14 cellular contexts compared by ENCODE assay signal in genomic region chr7:41567350-41568114, GRCh38.
DNase-seq lines count a peak whose midpoint lies in the region; ATAC-seq and TF ChIP-seq lines count a peak whose summit lies in the region.
"Had no signal": no experiment of that assay in that cellular context is flagged by ENCODE, and none has a peak within 500 bp of the region (broad histone marks: within the 10 kb centered on the region; RNA-seq: fewer than 3 reads in every experiment).

No MANE protein-coding gene starts in this region.

- no peaks in the 10 kb centered on the region for H3K9me3 ChIP-seq in AG04450 (ENCODE audit: control insufficient read depth, insufficient read depth, low read length)
- H3K9me3 ChIP-seq in IMR-90 (ENCODE audit: control insufficient read depth, insufficient read depth, low read length): no peaks in the 10 kb centered on the region
- no peaks in the 10 kb centered on the region for H3K9me3 ChIP-seq in MM.1S (replicated peaks; ENCODE audit: insufficient read depth, low read length)
- H3K9me3 ChIP-seq: MG63, pancreas, tibial artery had no signal

- TF ChIP-seq RAD21 in IMR-90 (IDR thresholded peaks at IDR 0.05; ENCODE audit: low read length): no peak

- no peaks in the 10 kb centered on the region for H3K9me2 ChIP-seq in MM.1S (replicated peaks; ENCODE audit: insufficient read depth, low read length)

- no peaks in the 10 kb centered on the region for H3F3A ChIP-seq in MM.1S (ENCODE audit: insufficient read depth, low read length)

- peak overlapping the region in 1 of 2 experiments; percentile 73; a peak in 2 of 4 replicates for H4K8ac ChIP-seq in IMR-90 (ENCODE audit: low read depth in 2 of 2, low read length in 2 of 2)

- H2AFZ ChIP-seq in IMR-90 (replicated peaks; ENCODE audit: low read length, poor library complexity) (peak overlapping the region; percentile 71), MM.1S (ENCODE audit: low read length) (no peak overlapping the region)

- CTCF ChIA-PET in AG04450 (lab: Charles Lee) (no interaction called here), IMR-90 (lab: Yijun Ruan, JAX) (no interaction called here)

- H3K14ac ChIP-seq in IMR-90 (replicated peaks; ENCODE audit: low read depth, low read length): peak overlapping the region; percentile 72

- peak overlapping the region; percentile 93; the same call in 1 of the 2 replicates for H2AK5ac ChIP-seq in IMR-90 (ENCODE audit: low read depth, low read length)

- H3K4me1 Mint-ChIP-seq in immature natural killer cell: peaks cover 1 to 12% of the 10 kb centered on the region in 2 donors

- H3K9me1 ChIP-seq in IMR-90 (ENCODE audit: insufficient read depth, low read length): peaks cover 8% of the 10 kb centered on the region

- no peaks in the 10 kb centered on the region for H3K36me3 Mint-ChIP-seq in immature natural killer cell

- dilution Hi-C loops in IMR-90 (cut with HindIII; ENCODE audit: low sequenced_read_pairs, unreplicated experiment): no loop called here

- intact Hi-C loops in IMR-90 (cut with micrococcal nuclease): no loop called here

- TF ChIP-seq POLR2A in IMR-90 (IDR thresholded peaks at IDR 0.05; ENCODE audit: low read depth, low read length): no peak

- in situ Hi-C loops in IMR-90 (cut with MboI; ENCODE audit: low sequenced_read_pairs): no loop called here

- H3K27me3 Mint-ChIP-seq in immature natural killer cell (ENCODE audit: low read depth in 3 of 3): peaks cover 0 to 1% (median 0%) of the 10 kb centered on the region in 3 donors

- peak overlapping the region; percentile 59 for H2AK9ac ChIP-seq in IMR-90 (replicated peaks; ENCODE audit: low read depth, low read length, poor library complexity)

- H3K4me3 ChIP-seq in AG04450 (ENCODE audit: low read depth, low read length): no peak overlapping the region
- no peak overlapping the region for H3K4me3 ChIP-seq in IMR-90 (ENCODE audit: insufficient read depth, low read depth, low read length)
- H3K4me3 ChIP-seq in foreskin fibroblast (ENCODE audit: low read depth in 1 of 2, low read length in 2 of 2): no peak overlapping the region
- no peak overlapping the region for H3K4me3 ChIP-seq in MM.1S (ENCODE audit: low read length)
- H3K4me3 ChIP-seq: MG63, pancreas, tibial artery had no signal

- H3K4me1 ChIP-seq in IMR-90 (ENCODE audit: control insufficient read depth, insufficient read depth, low read length): peaks cover 6% of the 10 kb centered on the region; the same call in 1 of the 2 replicates
- H3K4me1 ChIP-seq in MM.1S (ENCODE audit: low read length): no peaks in the 10 kb centered on the region
- H3K4me1 ChIP-seq: pancreas had no signal

- peak; percentile 65 for ATAC-seq in IMR-90 (ENCODE audit: low read depth)

- H3K9ac ChIP-seq in IMR-90 (ENCODE audit: low read depth, low read length): no peak overlapping the region
- H3K9ac ChIP-seq in MM.1S (ENCODE audit: low read length): no peak overlapping the region

- WGBS in IMR-90 (ENCODE audit: extremely low coverage in 2 of 2, insufficient read length in 1 of 2), 2 experiments: no CpG with 5 or more reads among the region's 2 CpGs

- H3K27ac ChIP-seq in AG04450 (ENCODE audit: low read depth, low read length) (peak overlapping the region; percentile 53), IMR-90 (ENCODE audit: insufficient read depth, low read length) (no peak overlapping the region), MM.1S (ENCODE audit: low read length) (no peak overlapping the region)
- H3K27ac ChIP-seq: pancreas, WERI-Rb-1 had no signal

- no TSS peak for BruUV-seq in IMR-90 (replicated peaks; lab: Mats Ljungman, UMichigan)

- no peak for TF ChIP-seq CTCF in AG04450 (IDR thresholded peaks at IDR 0.05; ENCODE audit: low read depth, low read length)
- TF ChIP-seq CTCF in IMR-90 (conservative IDR thresholded peaks at IDR 0.05; ENCODE audit: low read depth, low read length): no peak
- TF ChIP-seq CTCF in foreskin fibroblast (IDR thresholded peaks at IDR 0.05; ENCODE audit: low read depth, low read length): no peak
- TF ChIP-seq CTCF in MM.1S (IDR thresholded peaks at IDR 0.05; ENCODE audit: low read length): no peak

- H3K36me3 ChIP-seq in IMR-90 (ENCODE audit: control insufficient read depth, insufficient read depth, low read length): no peaks in the 10 kb centered on the region
- no peaks in the 10 kb centered on the region for H3K36me3 ChIP-seq in MM.1S (replicated peaks; ENCODE audit: insufficient read depth, low read length)
- H3K36me3 ChIP-seq: MG63, pancreas, tibial artery, WERI-Rb-1 had no signal

- peak overlapping the region; percentile 87 for H2BK5ac ChIP-seq in IMR-90 (ENCODE audit: low read depth, low read length, poor library complexity, severe bottlenecking)

- peak overlapping the region; percentile 95 for H2BK120ac ChIP-seq in IMR-90 (ENCODE audit: low read depth, low read length)

- H3K4me3 Mint-ChIP-seq in immature natural killer cell: no peak overlapping the region

- peaks cover 0 to 11% of the 10 kb centered on the region in 2 experiments; a peak in 1 of 4 replicates for H3K79me1 ChIP-seq in IMR-90 (ENCODE audit: low read depth in 1 of 2, low read length in 2 of 2)

- H3K9me3 Mint-ChIP-seq in immature natural killer cell: peaks cover 0 to 7% (median under 1%) of the 10 kb centered on the region in 6 donors

- H3K27me3 ChIP-seq in AG04450 (ENCODE audit: control insufficient read depth, insufficient read depth, low read length): no peaks in the 10 kb centered on the region
- H3K27me3 ChIP-seq in IMR-90 (ENCODE audit: control insufficient read depth, insufficient read depth, low read length): no peaks in the 10 kb centered on the region
- H3K27me3 ChIP-seq in MM.1S (replicated peaks; ENCODE audit: insufficient read depth, low read length): no peaks in the 10 kb centered on the region
- H3K27me3 ChIP-seq: MG63, pancreas, tibial artery had no signal

- peak overlapping the region; percentile 34; the same call in 1 of the 2 replicates for H4K5ac ChIP-seq in IMR-90 (ENCODE audit: low read depth, low read length)

- H3K27ac Mint-ChIP-seq in immature natural killer cell: no peak overlapping the region

- H3K4me2 ChIP-seq in IMR-90 (ENCODE audit: low read depth, low read length) (no peak overlapping the region), MM.1S (ENCODE audit: low read depth, low read length) (no peak overlapping the region)

- peak overlapping the region; percentile 81; the same call in 1 of the 2 replicates for H3K18ac ChIP-seq in IMR-90 (ENCODE audit: low read depth, low read length)

- peak overlapping the region; percentile 29 for H4K91ac ChIP-seq in IMR-90 (ENCODE audit: insufficient read depth, low read depth, low read length)

- peak overlapping the region; percentile 91 for H2BK20ac ChIP-seq in IMR-90 (ENCODE audit: low read depth, low read length)

- POLR2A ChIA-PET in AG04450 (lab: Yijun Ruan, JAX): interaction anchor here (0.5 kb wide), 1 partner anchor 75 kb away, joined by 3 read pairs; no protein-coding TSS in a partner anchor
- POLR2A ChIA-PET in IMR-90 (lab: Charles Lee; ENCODE audit: unreplicated experiment): no interaction called here

- H3K4ac ChIP-seq in IMR-90 (ENCODE audit: low read depth, low read length): peak overlapping the region; percentile 92

- peak overlapping the region; percentile 35; the same call in 1 of the 2 replicates for H3K56ac ChIP-seq in IMR-90 (ENCODE audit: extremely low read depth, insufficient read depth, low read length)

- DNase-seq in AG04450 (ENCODE audit: low read depth, low spot score): peak; percentile 41
- peak; percentile 85 for DNase-seq in IMR-90
- DNase-seq in SKM-1 treated with dmso at 0.1 percent for 144 hours (lab: John Stamatoyannopoulos, UW; ENCODE audit: unreplicated experiment): peak; percentile 78
- DNase-seq in foreskin fibroblast: peak; percentile 17 to 34
- DNase-seq in immature natural killer cell: no peak
- no peak for DNase-seq in T-helper 1 cell
- no peak for DNase-seq in MM.1S
- DNase-seq in NCI-H526 (lab: John Stamatoyannopoulos, UW): no peak
- DNase-seq: mesendoderm, MG63, NCI-H2227 treated with DMSO at 0.1 percent for 48 hours, pancreas, tibial artery, WERI-Rb-1 had no signal

- no peaks in the 10 kb centered on the region for H4K20me1 ChIP-seq in IMR-90 (ENCODE audit: insufficient read depth, low read length)
- no peaks in the 10 kb centered on the region for H4K20me1 ChIP-seq in MM.1S (ENCODE audit: insufficient read depth, low read length)

- no peaks in the 10 kb centered on the region for H3K79me2 ChIP-seq in MM.1S (ENCODE audit: low read length)

- peak overlapping the region; percentile 85; the same call in 1 of the 2 replicates for H3K23ac ChIP-seq in IMR-90 (ENCODE audit: low read depth, low read length)

- peak overlapping the region; percentile 89; the same call in 1 of the 3 replicates for H2BK15ac ChIP-seq in IMR-90 (ENCODE audit: low read depth, low read length)

TF ChIP-seq in IMR-90, 13 proteins besides CTCF, POLR2A, EP300 and RAD21:
- TF ChIP-seq ELK1 (IDR thresholded peaks at IDR 0.05; ENCODE audit: borderline replicate concordance, low read depth, low read length) (no peak), RCOR1 (IDR thresholded peaks at IDR 0.05; ENCODE audit: insufficient replicate concordance, low read length) (peak; percentile 44), BHLHE40 (IDR thresholded peaks at IDR 0.05; ENCODE audit: low read depth, low read length) (0 out of 2 replicates have a peak, but pooled peaks have one; percentile 43), FOS (IDR thresholded peaks at IDR 0.05; ENCODE audit: low read depth, low read length) (0 out of 2 replicates have a peak, but pooled peaks have one; percentile 23)
TF ChIP-seq in IMR-90: peak in this region for 3.

Comparison
In these comparisons a context has a peak if more than half of its experiments do, and no peak if none do; other contexts are left out.
1. DNase-seq: peak in AG04450 (single experiment), IMR-90 (single experiment), SKM-1 treated with dmso at 0.1 percent for 144 hours (single experiment) and foreskin fibroblast (2 of 2); none in immature natural killer cell (0 of 3), T-helper 1 cell (0 of 5), MM.1S (single experiment) and NCI-H526 (0 of 2).